In genomic region chr5:149345892-149346222, GRCh38 we compare ENCODE assay signal across 8 cellular contexts. TPM values are rescaled to one million over a fixed set of nuclear protein-coding genes. Genes with fewer than 3 reads are reported as not detected.
DNase-seq lines count a peak whose midpoint lies in the region; ATAC-seq and TF ChIP-seq lines count a peak whose summit lies in the region.

No MANE protein-coding gene starts in this region.

- peaks cover 60% of the 10 kb centered on the region for H3K4me1 Mint-ChIP-seq in activated T-cell treated with anti-CD3 and anti-CD28 coated beads, Interleukin-2, amount 50 U/mL, for 24 hours (ENCODE audit: low read depth)
- peaks cover 33% of the 10 kb centered on the region for H3K4me1 Mint-ChIP-seq in activated T-helper 17 cell treated with anti-CD3 and anti-CD28 coated beads, Interleukin-2, amount 50 U/mL, for 72 hours
- peaks cover 15% of the 10 kb centered on the region for H3K4me1 Mint-ChIP-seq in progenitor cell of endocrine pancreas (ENCODE audit: low read depth)

- peak; percentile 18 for ATAC-seq in activated T-helper 17 cell treated with anti-CD3 and anti-CD28 coated beads, Interleukin-2, amount 50 U/mL, for 72 hours (replicated peaks)
- ATAC-seq in omental fat pad (ENCODE audit: low FRiP score): no peak
- no peak for ATAC-seq in GM19463 (IDR thresholded peaks at IDR 0.05; ENCODE audit: unreplicated experiment)

- peaks cover 58% of the 10 kb centered on the region for H3K36me3 Mint-ChIP-seq in activated T-cell treated with anti-CD3 and anti-CD28 coated beads, Interleukin-2, amount 50 U/mL, for 24 hours (ENCODE audit: low read depth)
- peaks cover 59% of the 10 kb centered on the region for H3K36me3 Mint-ChIP-seq in activated T-helper 17 cell treated with anti-CD3 and anti-CD28 coated beads, Interleukin-2, amount 50 U/mL, for 72 hours (ENCODE audit: low read depth)
- H3K36me3 Mint-ChIP-seq in progenitor cell of endocrine pancreas (ENCODE audit: insufficient read depth): peaks cover 18% of the 10 kb centered on the region

- no peak for DNase-seq in activated T-cell treated with anti-CD3 and anti-CD28 coated beads, Interleukin-2, amount 50 U/mL, for 24 hours
- DNase-seq in activated T-cell treated with anti-CD3 and anti-CD28 coated beads, Interleukin-2, amount 50 U/mL, for 1 hour: no peak
- DNase-seq in HL-60 (ENCODE audit: low read depth in 1 of 2, low spot score in 1 of 2): peak in 1 of 2 experiments; percentile 38
- peak; percentile 15 for DNase-seq in germinal center (ENCODE audit: low spot score)
- DNase-seq in progenitor cell of endocrine pancreas (ENCODE audit: low spot score, unreplicated experiment): no peak
- no peak for DNase-seq in omental fat pad (ENCODE audit: low spot score)

- H3K4me3 Mint-ChIP-seq in activated T-cell treated with anti-CD3 and anti-CD28 coated beads, Interleukin-2, amount 50 U/mL, for 24 hours: peak overlapping the region; percentile 86
- peak overlapping the region; percentile 91 for H3K4me3 Mint-ChIP-seq in activated T-helper 17 cell treated with anti-CD3 and anti-CD28 coated beads, Interleukin-2, amount 50 U/mL, for 72 hours
- peak overlapping the region; percentile 95 for H3K4me3 Mint-ChIP-seq in progenitor cell of endocrine pancreas (ENCODE audit: low read depth)

- H3K27me3 Mint-ChIP-seq in activated T-cell treated with anti-CD3 and anti-CD28 coated beads, Interleukin-2, amount 50 U/mL, for 24 hours: no peaks in the 10 kb centered on the region
- no peaks in the 10 kb centered on the region for H3K27me3 Mint-ChIP-seq in activated T-helper 17 cell treated with anti-CD3 and anti-CD28 coated beads, Interleukin-2, amount 50 U/mL, for 72 hours
- H3K27me3 Mint-ChIP-seq in progenitor cell of endocrine pancreas: no peaks in the 10 kb centered on the region

- peak overlapping the region; percentile 91 for H3K27ac ChIP-seq in HL-60 (replicated peaks)

- H3K27ac Mint-ChIP-seq in activated T-cell treated with anti-CD3 and anti-CD28 coated beads, Interleukin-2, amount 50 U/mL, for 24 hours: peak overlapping the region; percentile 95
- H3K27ac Mint-ChIP-seq in activated T-helper 17 cell treated with anti-CD3 and anti-CD28 coated beads, Interleukin-2, amount 50 U/mL, for 72 hours: peak overlapping the region; percentile 93
- H3K27ac Mint-ChIP-seq in progenitor cell of endocrine pancreas: peak overlapping the region; percentile 92

- peak overlapping the region; percentile 97 for H3K4me3 ChIP-seq in HL-60 (replicated peaks; ENCODE audit: insufficient read depth, low read length)

- no peaks in the 10 kb centered on the region for H3K9me3 Mint-ChIP-seq in activated T-cell treated with anti-CD3 and anti-CD28 coated beads, Interleukin-2, amount 50 U/mL, for 24 hours
- peaks cover 3% of the 10 kb centered on the region for H3K9me3 Mint-ChIP-seq in activated T-helper 17 cell treated with anti-CD3 and anti-CD28 coated beads, Interleukin-2, amount 50 U/mL, for 72 hours
- H3K9me3 Mint-ChIP-seq in progenitor cell of endocrine pancreas (ENCODE audit: low read depth): no peaks in the 10 kb centered on the region

- no peaks in the 10 kb centered on the region for H3K27me3 ChIP-seq in HL-60 (ENCODE audit: insufficient read depth, poor library complexity, severe bottlenecking)

- TF ChIP-seq CTCF in HL-60 (IDR thresholded peaks at IDR 0.05; ENCODE audit: insufficient read depth, low read length) (no peak), progenitor cell of endocrine pancreas (IDR thresholded peaks at IDR 0.05; ENCODE audit: unreplicated experiment) (no peak), omental fat pad (IDR thresholded peaks at IDR 0.05) (no peak)

RNA-seq across cellular contexts. Expression of gene GRPEL2, which starts 0.6 kb away (rescaled TPM):
- 10 to 100 TPM; 27.6 to 28.1 TPM for total RNA-seq in activated T-helper 17 cell treated with anti-CD3 and anti-CD28 coated beads, Interleukin-2, amount 50 U/mL, for 72 hours
- 17.6 and 20.2 TPM in 2 replicates for total RNA-seq in progenitor cell of endocrine pancreas
- 10 to 100 TPM; 10.9 to 18.4 (median 15.9) TPM for total RNA-seq in omental fat pad

RNA-seq across cellular contexts. Expression of gene PCYOX1L, which starts 12.0 kb away (rescaled TPM):
- 10 to 100 TPM; 11.9 to 19.7 TPM for total RNA-seq in activated T-helper 17 cell treated with anti-CD3 and anti-CD28 coated beads, Interleukin-2, amount 50 U/mL, for 72 hours
- total RNA-seq in progenitor cell of endocrine pancreas (18.6 and 20.6 TPM in 2 replicates), omental fat pad (1 to 10 TPM; 2.3 to 3.9 (median 2.5) TPM)

RNA-seq across cellular contexts. Expression of gene IL17B, which starts 33.2 kb away (rescaled TPM):
- total RNA-seq in activated T-helper 17 cell treated with anti-CD3 and anti-CD28 coated beads, Interleukin-2, amount 50 U/mL, for 72 hours: not detected
- not detected in 2 replicates for total RNA-seq in progenitor cell of endocrine pancreas
- total RNA-seq in omental fat pad: 1 to 10 TPM in 1 of 4 donors, not detected in 3; 1.1 TPM
